ENCODE assay signal across 22 cellular contexts in genomic region chr6:38160831-38161230, GRCh38.
"Had no signal": no experiment of that assay in that cellular context is flagged by ENCODE, and none has a peak within 500 bp of the region (broad histone marks: within the 10 kb centered on the region; RNA-seq: fewer than 3 reads in every experiment).

No MANE protein-coding gene starts in this region.

- H3K4me1 Mint-ChIP-seq: stimulated activated memory B cell treated with anti-CD40 and anti-IgM and Interleukin-4, amounts not matched to agents 10 μg/mL and 1 μg/mL and 100 μg/mL, for 72 hours had no signal

- H3K4me3 Mint-ChIP-seq: dendritic cell treated with granulocyte-macrophage colony-stimulating factor and Interleukin-4, amounts not matched to agents 40 ng/mL and 50 ng/mL, for 4 days; effector memory CD8-positive, alpha-beta T cell; stimulated activated memory B cell treated with anti-CD40 and anti-IgM and Interleukin-4, amounts not matched to agents 10 μg/mL and 1 μg/mL and 100 μg/mL, for 72 hours had no signal

- H3K9me3 Mint-ChIP-seq: dendritic cell treated with granulocyte-macrophage colony-stimulating factor and Interleukin-4, amounts not matched to agents 40 ng/mL and 50 ng/mL, for 4 days; stimulated activated naive CD8-positive, alpha-beta T cell treated with anti-CD3 and anti-CD28 coated beads, Interleukin-15, Interleukin-2, amounts not matched to agents 100 ng/mL and 50 ng/mL, for 24 hours had no signal

- H3K4me3 ChIP-seq: esophagus muscularis mucosa, gastrocnemius medialis, lung, pancreas, smooth muscle cell, tibial artery, upper lobe of left lung, vagina had no signal

- H3K4me1 ChIP-seq: tibial artery, vagina had no signal

- H3K27me3 ChIP-seq: esophagus muscularis mucosa, gastrocnemius medialis, pancreas, tibial artery, upper lobe of left lung, vagina had no signal

- ATAC-seq: effector memory CD8-positive, alpha-beta T cell; gastrocnemius medialis; left cardiac atrium; left ventricle myocardium superior; pancreas; right cardiac atrium; stimulated activated memory B cell treated with anti-CD40 and anti-IgM and Interleukin-4, amounts not matched to agents 10 μg/mL and 1 μg/mL and 100 μg/mL, for 72 hours had no signal

- H3K27ac Mint-ChIP-seq: dendritic cell treated with granulocyte-macrophage colony-stimulating factor and Interleukin-4, amounts not matched to agents 40 ng/mL and 50 ng/mL, for 4 days; progenitor cell of endocrine pancreas; stimulated activated memory B cell treated with anti-CD40 and anti-IgM and Interleukin-4, amounts not matched to agents 10 μg/mL and 1 μg/mL and 100 μg/mL, for 72 hours had no signal

- H3K9me3 ChIP-seq: esophagus muscularis mucosa, gastrocnemius medialis, pancreas, tibial artery, upper lobe of left lung, vagina had no signal

- H3K27ac ChIP-seq: epithelial cell of prostate, esophagus muscularis mucosa, gastrocnemius medialis, pancreas, tibial artery, upper lobe of left lung, vagina had no signal

- DNase-seq: effector memory CD8-positive, alpha-beta T cell; kidney; left cardiac atrium; left ventricle myocardium superior; mesenchymal stem cell; midbrain; pancreas; right cardiac atrium; stimulated activated CD4-positive, alpha-beta T cell treated with anti-CD3 and anti-CD28 coated beads, Interleukin-2, amount 100 ng/mL, for 48 hours; stimulated activated CD8-positive, alpha-beta memory T cell treated with anti-CD3 and anti-CD28 coated beads, Interleukin-4, amount 100 ng/mL, for 48 hours; tibial artery; upper lobe of left lung had no signal

- H3K4me2 ChIP-seq: smooth muscle cell had no signal

- H3K27me3 Mint-ChIP-seq: dendritic cell treated with granulocyte-macrophage colony-stimulating factor and Interleukin-4, amounts not matched to agents 40 ng/mL and 50 ng/mL, for 4 days; effector memory CD8-positive, alpha-beta T cell; progenitor cell of endocrine pancreas; stimulated activated memory B cell treated with anti-CD40 and anti-IgM and Interleukin-4, amounts not matched to agents 10 μg/mL and 1 μg/mL and 100 μg/mL, for 72 hours; stimulated activated naive CD8-positive, alpha-beta T cell treated with anti-CD3 and anti-CD28 coated beads, Interleukin-15, Interleukin-2, amounts not matched to agents 100 ng/mL and 50 ng/mL, for 24 hours had no signal

- H3K36me3 ChIP-seq: gastrocnemius medialis, pancreas, upper lobe of left lung, vagina had no signal
